ENCODE assay signal across 9 cellular contexts in the genomic region with DNA sequence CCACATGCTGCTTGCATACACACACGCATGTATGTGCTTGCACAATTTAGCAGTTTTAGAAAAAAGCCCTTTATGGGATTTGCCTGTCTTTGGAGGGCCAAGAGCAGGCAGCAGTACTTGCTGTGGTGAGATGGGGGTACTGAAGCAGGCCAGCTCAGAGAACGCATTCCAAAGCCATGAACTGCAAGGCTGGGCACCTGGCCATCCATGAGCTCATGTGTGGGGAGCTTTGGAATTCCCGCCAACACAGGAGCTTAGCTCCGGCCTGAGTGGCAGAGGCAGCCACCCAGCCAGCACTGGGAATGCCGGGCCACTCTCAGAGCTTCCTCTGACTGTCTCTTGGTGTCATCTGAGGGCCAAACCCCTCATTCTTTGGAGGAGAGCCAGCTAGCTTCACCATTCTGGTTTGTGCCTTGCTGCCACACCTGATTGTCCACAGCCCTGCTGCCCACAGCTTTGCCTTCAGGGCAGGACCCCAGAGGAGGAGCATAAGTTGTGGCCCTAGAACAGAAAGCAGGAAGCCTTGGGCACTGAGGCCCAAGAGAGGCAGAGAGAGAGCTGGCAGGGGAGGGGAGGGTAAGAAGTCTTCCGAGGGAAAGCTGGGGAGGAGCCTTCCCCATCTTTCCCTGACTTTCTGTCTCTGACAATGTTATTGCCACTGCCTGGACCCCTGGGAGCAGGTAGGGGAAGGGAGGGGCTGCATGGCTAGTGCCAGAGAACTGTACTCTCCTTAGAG.
DNase-seq lines count a peak whose midpoint lies in the region; ATAC-seq and TF ChIP-seq lines count a peak whose summit lies in the region.
"Had no signal": no experiment of that assay in that cellular context is flagged by ENCODE, and none has a peak within 500 bp of the region (broad histone marks: within the 10 kb centered on the region; RNA-seq: fewer than 3 reads in every experiment).

No MANE protein-coding gene starts in this region.

- no peaks in the 10 kb centered on the region for H3K36me3 Mint-ChIP-seq in activated T-cell treated with anti-CD3 and anti-CD28 coated beads, Interleukin-2, amount 50 U/mL, for 72 hours (ENCODE audit: insufficient read depth in 2 of 2)
- H3K36me3 Mint-ChIP-seq: CD4-positive, CD25-positive, alpha-beta regulatory T cell had no signal

- H3K27me3 Mint-ChIP-seq in activated T-cell treated with anti-CD3 and anti-CD28 coated beads, Interleukin-2, amount 50 U/mL, for 72 hours (ENCODE audit: low read depth) = peaks cover 93% of the 10 kb centered on the region

- no peaks in the 10 kb centered on the region for H3K4me1 Mint-ChIP-seq in activated T-cell treated with anti-CD3 and anti-CD28 coated beads, Interleukin-2, amount 50 U/mL, for 72 hours (ENCODE audit: low read depth)

- H3K36me3 ChIP-seq in BE2C = no peaks in the 10 kb centered on the region

- H3K4me3 ChIP-seq in BE2C (ENCODE audit: low read depth, low read length) = no peak overlapping the region

- TF ChIP-seq CTCF in BE2C (IDR thresholded peaks at IDR 0.05; ENCODE audit: low read depth, low read length) = no peak

- DNase-seq in A172 (ENCODE audit: low spot score) (peak; percentile 95), NCI-H1694 treated with DMSO at 0.1 percent for 48 hours (lab: John Stamatoyannopoulos, UW) (peak; percentile 40), dermis microvascular lymphatic vessel endothelial cell (ENCODE audit: low read depth in 2 of 2) (peak; percentile 1 to 54), medulla oblongata (ENCODE audit: extremely low spot score) (peak; percentile 79), COR-L47 (lab: John Stamatoyannopoulos, UW) (no peak), BE2C (no peak)
- no peak for DNase-seq in central memory CD4-positive, alpha-beta T cell
- DNase-seq in activated T-cell treated with anti-CD3 and anti-CD28 coated beads, Interleukin-2, amount 50 U/mL, for 72 hours = no peak
- DNase-seq: CD4-positive, CD25-positive, alpha-beta regulatory T cell had no signal

- no peaks in the 10 kb centered on the region for H3K4me1 ChIP-seq in BE2C

- H3K27ac Mint-ChIP-seq in activated T-cell treated with anti-CD3 and anti-CD28 coated beads, Interleukin-2, amount 50 U/mL, for 72 hours = no peak overlapping the region
- H3K27ac Mint-ChIP-seq: CD4-positive, CD25-positive, alpha-beta regulatory T cell had no signal

- ATAC-seq in activated T-cell treated with anti-CD3 and anti-CD28 coated beads, Interleukin-2, amount 50 U/mL, for 72 hours (replicated peaks in 1 of 2) = no peak

- H3K9me3 ChIP-seq in BE2C = no peaks in the 10 kb centered on the region

- H3K4me3 Mint-ChIP-seq in activated T-cell treated with anti-CD3 and anti-CD28 coated beads, Interleukin-2, amount 50 U/mL, for 72 hours = no peak overlapping the region

- H3K27me3 ChIP-seq in BE2C = peaks cover 20% of the 10 kb centered on the region

- no peaks in the 10 kb centered on the region for H3K9me3 Mint-ChIP-seq in activated T-cell treated with anti-CD3 and anti-CD28 coated beads, Interleukin-2, amount 50 U/mL, for 72 hours

Comparison
In these comparisons a context has a peak if more than half of its experiments do, and no peak if none do; other contexts are left out.
1. DNase-seq: peak in A172 (single experiment), NCI-H1694 treated with DMSO at 0.1 percent for 48 hours (single experiment), dermis microvascular lymphatic vessel endothelial cell (2 of 2) and medulla oblongata (single experiment); none in central memory CD4-positive, alpha-beta T cell (single experiment), COR-L47 (single experiment), activated T-cell treated with anti-CD3 and anti-CD28 coated beads, Interleukin-2, amount 50 U/mL, for 72 hours (0 of 2) and BE2C (single experiment).